Comparison of ENCODE assay signal across 17 cellular contexts in genomic region chr6:14767176-14767575, GRCh38.
DNase-seq lines count a peak whose midpoint lies in the region; ATAC-seq, FAIRE-seq and TF ChIP-seq lines count a peak whose summit lies in the region.
"Had no signal": no experiment of that assay in that cellular context is flagged by ENCODE, and none has a peak within 500 bp of the region (broad histone marks: within the 10 kb centered on the region; RNA-seq: fewer than 3 reads in every experiment).

No MANE protein-coding gene starts in this region.

- H2AFZ ChIP-seq in neuronal stem cell (ENCODE audit: low read length), result peak overlapping the region; percentile 3
- H2AFZ ChIP-seq: GM23338 had no signal

- no peak overlapping the region for H2BK12ac ChIP-seq in neuronal stem cell (ENCODE audit: low read length)

- H3K27me3 ChIP-seq in neuronal stem cell (ENCODE audit: control insufficient read depth in 3 of 3, insufficient read depth in 3 of 3, low read depth in 1 of 3, low read length in 3 of 3), result no peaks in the 10 kb centered on the region

- WGBS in neuronal stem cell (ENCODE audit: extremely low coverage in 2 of 2, insufficient read length in 2 of 2, insufficient replicate concordance in 1 of 2), 2 donors, result no CpG with 5 or more reads among the region's 6 CpGs

- no peak overlapping the region for H3K4me2 ChIP-seq in neuronal stem cell (ENCODE audit: insufficient read depth, low read length, poor library complexity, severe bottlenecking)
- H3K4me2 ChIP-seq: GM23338 had no signal

- TF ChIP-seq POLR2A in GM12891 (IDR thresholded peaks at IDR 0.05; ENCODE audit: low read depth, low read length), result no peak

- H2BK5ac ChIP-seq in neuronal stem cell (ENCODE audit: low read length), result no peak overlapping the region

- H4K91ac ChIP-seq in neuronal stem cell (ENCODE audit: low read depth, low read length, poor library complexity), result no peak overlapping the region

- H3K79me1 ChIP-seq in neuronal stem cell (ENCODE audit: low read depth, low read length), result no peaks in the 10 kb centered on the region

- no peak overlapping the region for H3K23ac ChIP-seq in neuronal stem cell (ENCODE audit: low read depth, low read length, poor library complexity)

- H3K4me3 ChIP-seq in neuronal stem cell (ENCODE audit: low read length in 2 of 2), result no peak overlapping the region
- H3K4me3 ChIP-seq: GM23338 had no signal

- H3K14ac ChIP-seq in neuronal stem cell (ENCODE audit: low read length), result no peak overlapping the region

- peaks cover 6 to 7% of the 10 kb centered on the region in 2 donors for H3K4me1 ChIP-seq in neuronal stem cell (ENCODE audit: control insufficient read depth in 2 of 2, insufficient read depth in 1 of 2, low read depth in 1 of 2, low read length in 2 of 2)

- H2AK5ac ChIP-seq in neuronal stem cell (ENCODE audit: low read depth, low read length), result no peak overlapping the region

- peak; percentile 54 for DNase-seq in DMS 273 (lab: John Stamatoyannopoulos, UW; ENCODE audit: unreplicated experiment)
- no peak for DNase-seq in DMS 273 treated with DMSO at 0.1 percent for 48 hours (lab: John Stamatoyannopoulos, UW)
- peak; percentile 63 for DNase-seq in NCI-H1694 (lab: John Stamatoyannopoulos, UW)
- peak; percentile 79 for DNase-seq in NCI-H82 treated with DMSO at 0.1 percent for 48 hours (lab: John Stamatoyannopoulos, UW; ENCODE audit: unreplicated experiment)
- no peak for DNase-seq in neuronal stem cell (ENCODE audit: low spot score)
- no peak for DNase-seq in GM12891 (ENCODE audit: insufficient read length, low spot score)
- no peak for DNase-seq in GM03348 (ENCODE audit: low spot score)
- DNase-seq: DMS79, GDM1, NCI-H1436 treated with DMSO at 0.1 percent for 48 hours, NCI-H2107, NCI-H510A treated with DMSO at 0.1 percent for 48 hours had no signal

- no peak overlapping the region for H2BK15ac ChIP-seq in neuronal stem cell (ENCODE audit: low read length)

- no peak for ATAC-seq in esophagus mucosa
- ATAC-seq: GM23338, Right ventricle myocardium inferior had no signal

- peaks cover 0 to 9% of the 10 kb centered on the region in 2 donors for H3K9me3 ChIP-seq in neuronal stem cell (replicated peaks in 1 of 2; ENCODE audit: control insufficient read depth in 2 of 2, insufficient read depth in 1 of 2, low read depth in 1 of 2, low read length in 2 of 2)

- no peak for FAIRE-seq in GM12891 (lab: Jason Lieb, UNC)

- H3K4ac ChIP-seq in neuronal stem cell (ENCODE audit: low read length), result peak overlapping the region; percentile 72

- H2BK120ac ChIP-seq in neuronal stem cell (ENCODE audit: low read depth, low read length), result no peak overlapping the region

- H3K36me3 ChIP-seq in neuronal stem cell (replicated peaks in 1 of 2; ENCODE audit: control insufficient read depth in 2 of 2, insufficient read depth in 2 of 2, low read length in 2 of 2), result no peaks in the 10 kb centered on the region

- no peak overlapping the region for H3K27ac ChIP-seq in neuronal stem cell (replicated peaks; ENCODE audit: low read length)
- H3K27ac ChIP-seq: 22Rv1, C4-2B had no signal

- no peak overlapping the region for H3K18ac ChIP-seq in neuronal stem cell (ENCODE audit: low read length)

- no peak overlapping the region for H4K8ac ChIP-seq in neuronal stem cell (ENCODE audit: low read depth, low read length)

- H3K9ac ChIP-seq in neuronal stem cell (ENCODE audit: low read depth, low read length, poor library complexity), result no peak overlapping the region

TF ChIP-seq in GM12891, 5 proteins besides CTCF, POLR2A, EP300 and RAD21:
- no peak for TF ChIP-seq SPI1 (IDR thresholded peaks at IDR 0.05; ENCODE audit: low read depth, low read length)
- TF ChIP-seq POLR2AphosphoS5 (IDR thresholded peaks at IDR 0.05; ENCODE audit: low read depth, low read length), result no peak
- TF ChIP-seq TAF1 (IDR thresholded peaks at IDR 0.05; ENCODE audit: low read depth, low read length), result no peak
- no peak for TF ChIP-seq POU2F2 (IDR thresholded peaks at IDR 0.05; ENCODE audit: low read depth, low read length)
- TF ChIP-seq PAX5 (IDR thresholded peaks at IDR 0.05; ENCODE audit: insufficient read depth, low read length, severe bottlenecking), result no peak

Comparison
In these comparisons a context has a peak if more than half of its experiments do, and no peak if none do; other contexts are left out.
1. DNase-seq: peak in DMS 273 (single experiment), NCI-H1694 (single experiment) and NCI-H82 treated with DMSO at 0.1 percent for 48 hours (single experiment); none in DMS 273 treated with DMSO at 0.1 percent for 48 hours (single experiment), neuronal stem cell (single experiment), GM12891 (single experiment) and GM03348 (single experiment).